Comparison of ENCODE assay signal across 22 cellular contexts in genomic region chr22:21803859-21804258, GRCh38.
DNase-seq lines count a peak whose midpoint lies in the region; ATAC-seq and TF ChIP-seq lines count a peak whose summit lies in the region.
"Had no signal": no experiment of that assay in that cellular context is flagged by ENCODE, and none has a peak within 500 bp of the region (broad histone marks: within the 10 kb centered on the region; RNA-seq: fewer than 3 reads in every experiment).

No MANE protein-coding gene starts in this region.

- peak overlapping the region in 2 of 59 donors; percentile 16 to 20 for H3K4me3 ChIP-seq in dorsolateral prefrontal cortex
- no peak overlapping the region for H3K4me3 ChIP-seq in coronary artery
- H3K4me3 ChIP-seq: A549, BLaER1 had no signal

- H3K4me1 Mint-ChIP-seq in natural killer cell (peaks cover 33 to 46% of the 10 kb centered on the region in 2 donors), naive B cell (peaks cover 10 to 17% (median 15%) of the 10 kb centered on the region in 3 donors)
- peaks cover 30 to 40% of the 10 kb centered on the region in 2 donors for H3K4me1 Mint-ChIP-seq in natural killer cell treated with Interleukin-12 subunit alpha and Interleukin-12 subunit beta and Interleukin-15 and Interleukin-18, amount 100 ng/mL, for 72 hours (ENCODE audit: low read depth in 2 of 2)
- H3K4me1 Mint-ChIP-seq: H9 had no signal

- H3K27ac Mint-ChIP-seq in natural killer cell (peak overlapping the region; percentile 11 to 19), naive B cell (peak overlapping the region in 4 of 6 donors; percentile 11 to 62 (median 36))
- peak overlapping the region in 1 of 2 donors; percentile 71 for H3K27ac Mint-ChIP-seq in natural killer cell treated with Interleukin-12 subunit alpha and Interleukin-12 subunit beta and Interleukin-15 and Interleukin-18, amount 100 ng/mL, for 72 hours
- H3K27ac Mint-ChIP-seq: H9 had no signal

- H3K27ac ChIP-seq in dorsolateral prefrontal cortex (peak overlapping the region in 52 of 59 donors; percentile 4 to 80 (median 52)), temporal lobe (ENCODE audit: low read depth, low read length) (peak overlapping the region; percentile 41), coronary artery (no peak overlapping the region)
- H3K27ac ChIP-seq: A549, BLaER1 had no signal

- H3K36me3 Mint-ChIP-seq in natural killer cell (peaks cover 14% of the 10 kb centered on the region), naive B cell (peaks cover 27 to 34% of the 10 kb centered on the region in 2 donors)
- H3K36me3 Mint-ChIP-seq in natural killer cell treated with Interleukin-12 subunit alpha and Interleukin-12 subunit beta and Interleukin-15 and Interleukin-18, amount 100 ng/mL, for 72 hours = peaks cover 28% of the 10 kb centered on the region

- H3K9me3 Mint-ChIP-seq in natural killer cell (no peaks in the 10 kb centered on the region), naive B cell (no peaks in the 10 kb centered on the region)
- H3K9me3 Mint-ChIP-seq in natural killer cell treated with Interleukin-12 subunit alpha and Interleukin-12 subunit beta and Interleukin-15 and Interleukin-18, amount 100 ng/mL, for 72 hours = no peaks in the 10 kb centered on the region
- H3K9me3 Mint-ChIP-seq: CD8-positive, alpha-beta memory T cell; H9; IgD-negative memory B cell had no signal

- H3K4me3 Mint-ChIP-seq in natural killer cell (no peak overlapping the region), naive B cell (no peak overlapping the region)
- H3K4me3 Mint-ChIP-seq in natural killer cell treated with Interleukin-12 subunit alpha and Interleukin-12 subunit beta and Interleukin-15 and Interleukin-18, amount 100 ng/mL, for 72 hours = no peak overlapping the region
- H3K4me3 Mint-ChIP-seq: CD8-positive, alpha-beta memory T cell; H9; IgD-negative memory B cell had no signal

- ATAC-seq in natural killer cell (no peak), naive B cell (ENCODE audit: low read depth in 2 of 2) (no peak), GM18907 (IDR thresholded peaks at IDR 0.05; ENCODE audit: unreplicated experiment) (no peak)
- ATAC-seq in natural killer cell treated with Interleukin-12 subunit alpha and Interleukin-12 subunit beta and Interleukin-15 and Interleukin-18, amount 100 ng/mL, for 72 hours = no peak
- ATAC-seq: A549, PC-3 had no signal

- no peaks in the 10 kb centered on the region for H3K27me3 ChIP-seq in dorsolateral prefrontal cortex
- H3K27me3 ChIP-seq: BLaER1 had no signal

- intact Hi-C loops in natural killer cell (cut with micrococcal nuclease) = no loop called here
- intact Hi-C loops in dorsolateral prefrontal cortex (cut with DNase I) = loop anchor here in 1 of 2 donors (10.0 kb wide), 1 partner anchor 141 kb away; no protein-coding TSS in a partner anchor

- H3K27me3 Mint-ChIP-seq in natural killer cell (ENCODE audit: low read depth in 2 of 2) (no peaks in the 10 kb centered on the region), naive B cell (no peaks in the 10 kb centered on the region)
- no peaks in the 10 kb centered on the region for H3K27me3 Mint-ChIP-seq in natural killer cell treated with Interleukin-12 subunit alpha and Interleukin-12 subunit beta and Interleukin-15 and Interleukin-18, amount 100 ng/mL, for 72 hours
- H3K27me3 Mint-ChIP-seq: CD8-positive, alpha-beta memory T cell; IgD-negative memory B cell had no signal

- no peak for TF ChIP-seq CTCF in natural killer cell (IDR thresholded peaks at IDR 0.05)
- TF ChIP-seq CTCF in dorsolateral prefrontal cortex (IDR thresholded peaks at IDR 0.05 in 54 of 56, conservative IDR thresholded peaks at IDR 0.05 in 2 of 56; ENCODE audit: low read depth in 1 of 56, partially characterized antibody in 56 of 56) = no peak
- no peak for TF ChIP-seq CTCF in coronary artery (IDR thresholded peaks at IDR 0.05)

- no peak for DNase-seq in natural killer cell
- DNase-seq in natural killer cell treated with Interleukin-12 subunit alpha and Interleukin-12 subunit beta and Interleukin-15 and Interleukin-18, amount 100 ng/mL, for 72 hours (ENCODE audit: low spot score) = no peak
- DNase-seq in dorsolateral prefrontal cortex = no peak
- no peak for DNase-seq in naive B cell
- DNase-seq in coronary artery (ENCODE audit: low spot score) = no peak
- no peak for DNase-seq in SIG-M5 (lab: John Stamatoyannopoulos, UW)
- DNase-seq: CD8-positive, alpha-beta memory T cell; H9; MM.1S; NCI-H1092; NCI-H1436 treated with DMSO at 0.1 percent for 48 hours; NCI-H2029 treated with DMSO at 0.1 percent for 48 hours; NCI-H2171; NCI-H526; PC-3; RPMI8226; SHP77 treated with DMSO at 0.1 percent for 48 hours had no signal

Comparison
In these comparisons a context has a peak if more than half of its experiments do, and no peak if none do; other contexts are left out.
1. H3K27ac ChIP-seq: peak in dorsolateral prefrontal cortex (52 of 59) and temporal lobe (single experiment); none in coronary artery (0 of 2).